ENCODE assay signal across 2 cellular contexts in genomic region chr9:133621868-133622267, GRCh38.
TF ChIP-seq lines count a peak whose summit lies in the region.

No MANE protein-coding gene starts in this region.

TF ChIP-seq in SK-N-SH, 30 proteins besides CTCF, POLR2A, EP300 and RAD21 (continued from another document):
- no peak for TF ChIP-seq IRF3 (IDR thresholded peaks at IDR 0.05; ENCODE audit: low read depth, low read length)
- TF ChIP-seq FOXJ3 (CRISPR knock-in tag; IDR thresholded peaks at IDR 0.05), result no peak
- TF ChIP-seq YY1 (IDR thresholded peaks at IDR 0.05; ENCODE audit: low read depth), result no peak
- no peak for TF ChIP-seq NFIC (IDR thresholded peaks at IDR 0.05; ENCODE audit: borderline replicate concordance)
- TF ChIP-seq GABPA (IDR thresholded peaks at IDR 0.05; ENCODE audit: low read depth), result no peak
- no peak for TF ChIP-seq REST (IDR thresholded peaks at IDR 0.05; ENCODE audit: low read depth, low read length)
- no peak for TF ChIP-seq RFX5 (IDR thresholded peaks at IDR 0.05; ENCODE audit: low read length)
- TF ChIP-seq RXRA (IDR thresholded peaks at IDR 0.05; ENCODE audit: borderline replicate concordance, low read depth), result no peak
- no peak for TF ChIP-seq GATA2 (CRISPR knock-in tag; IDR thresholded peaks at IDR 0.05)
- no peak for TF ChIP-seq FOSL2 (IDR thresholded peaks at IDR 0.05; ENCODE audit: borderline replicate concordance, low read depth)
- no peak for TF ChIP-seq CHD2 (IDR thresholded peaks at IDR 0.05; ENCODE audit: low read length, partially characterized antibody)
- no peak for TF ChIP-seq FOXM1 (IDR thresholded peaks at IDR 0.05; ENCODE audit: low read depth)
- TF ChIP-seq ELF1 (IDR thresholded peaks at IDR 0.05), result no peak
- TF ChIP-seq RCOR1 (IDR thresholded peaks at IDR 0.05; ENCODE audit: low read length), result no peak
- TF ChIP-seq TAF1 (IDR thresholded peaks at IDR 0.05; ENCODE audit: borderline replicate concordance, low read depth, low read length), result no peak
- TF ChIP-seq SMC3 (IDR thresholded peaks at IDR 0.05; ENCODE audit: low read depth, low read length), result no peak
- TF ChIP-seq USF2 (IDR thresholded peaks at IDR 0.05; ENCODE audit: borderline replicate concordance, low read depth, low read length), result no peak

TF ChIP-seq in SK-N-SH treated with all-trans-retinoic acid at 6 μM for 48 hours, 23 proteins besides CTCF, POLR2A, EP300 and RAD21 (continued from another document):
- no peak for TF ChIP-seq POU6F1 (CRISPR knock-in tag; IDR thresholded peaks at IDR 0.05; ENCODE audit: borderline replicate concordance, low read depth)
- no peak for TF ChIP-seq ZFP30 (CRISPR knock-in tag; IDR thresholded peaks at IDR 0.05)
- no peak for TF ChIP-seq GLIS3 (CRISPR knock-in tag; IDR thresholded peaks at IDR 0.05)
- TF ChIP-seq RARB (CRISPR knock-in tag; IDR thresholded peaks at IDR 0.05), result no peak
- TF ChIP-seq TCF4 (CRISPR knock-in tag; IDR thresholded peaks at IDR 0.05; ENCODE audit: borderline replicate concordance), result no peak
- no peak for TF ChIP-seq PATZ1 (CRISPR knock-in tag; IDR thresholded peaks at IDR 0.05; ENCODE audit: borderline replicate concordance)
- TF ChIP-seq ISL1 (CRISPR knock-in tag; IDR thresholded peaks at IDR 0.05), result no peak
- TF ChIP-seq TOX (CRISPR knock-in tag; IDR thresholded peaks at IDR 0.05; ENCODE audit: borderline replicate concordance), result no peak
- TF ChIP-seq ARNTL (CRISPR knock-in tag; IDR thresholded peaks at IDR 0.05; ENCODE audit: borderline replicate concordance, low read depth), result no peak
TF ChIP-seq in SK-N-SH treated with all-trans-retinoic acid at 6 μM for 48 hours: peak in this region for 0.
